ENCODE assay signal across 12 cellular contexts in genomic region chr17:77479817-77480508, GRCh38.
DNase-seq lines count a peak whose midpoint lies in the region; ATAC-seq and TF ChIP-seq lines count a peak whose summit lies in the region.
"Had no signal": no experiment of that assay in that cellular context is flagged by ENCODE, and none has a peak within 500 bp of the region (broad histone marks: within the 10 kb centered on the region; RNA-seq: fewer than 3 reads in every experiment).

No MANE protein-coding gene starts in this region.

- no peak for ATAC-seq in Right ventricle myocardium superior (ENCODE audit: poor library complexity)
- ATAC-seq in left cardiac atrium, result no peak
- ATAC-seq in activated naive CD8-positive, alpha-beta T cell treated with anti-CD3 and anti-CD28 coated beads, Interleukin-2, amount 10 ng/mL, durations not matched to agents 7 days and 5 days (ENCODE audit: low read depth), result no peak
- ATAC-seq in HG03520 (IDR thresholded peaks at IDR 0.05; ENCODE audit: unreplicated experiment), result no peak
- no peak for ATAC-seq in GM21576 (IDR thresholded peaks at IDR 0.05; ENCODE audit: unreplicated experiment)

- WGBS in suprapubic skin, result 58% methylated on average over 15 of the region's 15 CpGs

- peak overlapping the region; percentile 71 for H3K9ac ChIP-seq in iPS-20b (ENCODE audit: low read depth, low read length)

- peak overlapping the region; percentile 95 for H3K27ac ChIP-seq in iPS-20b (ENCODE audit: low read length)
- no peak overlapping the region for H3K27ac ChIP-seq in suprapubic skin

- TF ChIP-seq POLR2A in suprapubic skin (IDR thresholded peaks at IDR 0.05), result no peak

- no peaks in the 10 kb centered on the region for H3K9me3 ChIP-seq in iPS-20b (ENCODE audit: insufficient read depth, low read depth, low read length)
- no peaks in the 10 kb centered on the region for H3K9me3 ChIP-seq in suprapubic skin

- H3K27me3 Mint-ChIP-seq in activated naive CD8-positive, alpha-beta T cell treated with anti-CD3 and anti-CD28 coated beads, Interleukin-2, amount 10 ng/mL, durations not matched to agents 7 days and 5 days, result no peaks in the 10 kb centered on the region
- no peaks in the 10 kb centered on the region for H3K27me3 Mint-ChIP-seq in type B pancreatic cell

- H3K36me3 ChIP-seq in iPS-20b (ENCODE audit: insufficient read depth, low read depth, low read length), result peaks cover 26% of the 10 kb centered on the region
- peaks cover 20% of the 10 kb centered on the region for H3K36me3 ChIP-seq in suprapubic skin

- intact Hi-C loops in Right ventricle myocardium superior (cut with DNase I), result no loop called here
- intact Hi-C loops in left cardiac atrium (cut with DNase I), result no loop called here

- H3K4me3 Mint-ChIP-seq in activated naive CD8-positive, alpha-beta T cell treated with anti-CD3 and anti-CD28 coated beads, Interleukin-2, amount 10 ng/mL, durations not matched to agents 7 days and 5 days, result no peak overlapping the region
- peak overlapping the region; percentile 55 for H3K4me3 Mint-ChIP-seq in type B pancreatic cell

- peak; percentile 47 for DNase-seq in Right ventricle myocardium superior
- DNase-seq in left cardiac atrium, result no peak
- DNase-seq in activated naive CD8-positive, alpha-beta T cell treated with anti-CD3 and anti-CD28 coated beads, Interleukin-2, amount 10 ng/mL, durations not matched to agents 7 days and 5 days, result no peak
- DNase-seq in type B pancreatic cell (ENCODE audit: extremely low spot score, unreplicated experiment), result no peak
- DNase-seq in suprapubic skin (ENCODE audit: low spot score in 2 of 2), result no peak
- DNase-seq: activated CD8-positive, alpha-beta memory T cell treated with anti-CD3 and anti-CD28 coated beads, Interleukin-2, amount 50 U/mL, for 48 hours; hypothalamus; NCI-H226; T-helper 1 cell had no signal

- H3K4me1 ChIP-seq in iPS-20b (ENCODE audit: insufficient read depth, low read length) (peaks cover 31% of the 10 kb centered on the region; the same call in 1 of the 2 replicates), suprapubic skin (peaks cover 63% of the 10 kb centered on the region)

- H3K36me3 Mint-ChIP-seq in activated naive CD8-positive, alpha-beta T cell treated with anti-CD3 and anti-CD28 coated beads, Interleukin-2, amount 10 ng/mL, durations not matched to agents 7 days and 5 days, result peaks cover 22% of the 10 kb centered on the region
- H3K36me3 Mint-ChIP-seq in type B pancreatic cell, result peaks cover 8% of the 10 kb centered on the region

- POLR2A ChIA-PET in activated naive CD8-positive, alpha-beta T cell treated with anti-CD3 and anti-CD28 coated beads, Interleukin-2, amount 10 ng/mL, durations not matched to agents 7 days and 5 days (lab: Charles Lee), result no interaction called here

- no peak for TF ChIP-seq EP300 in suprapubic skin (IDR thresholded peaks at IDR 0.05)

- TF ChIP-seq CTCF in type B pancreatic cell (conservative IDR thresholded peaks at IDR 0.05), result no peak
- TF ChIP-seq CTCF in suprapubic skin (IDR thresholded peaks at IDR 0.05), result no peak

- H3K27me3 ChIP-seq in iPS-20b (ENCODE audit: insufficient read depth, low read length), result no peaks in the 10 kb centered on the region
- H3K27me3 ChIP-seq in suprapubic skin, result no peaks in the 10 kb centered on the region

- H3K27ac Mint-ChIP-seq in activated naive CD8-positive, alpha-beta T cell treated with anti-CD3 and anti-CD28 coated beads, Interleukin-2, amount 10 ng/mL, durations not matched to agents 7 days and 5 days, result peak overlapping the region; percentile 25
- H3K27ac Mint-ChIP-seq in type B pancreatic cell, result peak overlapping the region; percentile 89

- no peaks in the 10 kb centered on the region for H3K9me3 Mint-ChIP-seq in activated naive CD8-positive, alpha-beta T cell treated with anti-CD3 and anti-CD28 coated beads, Interleukin-2, amount 10 ng/mL, durations not matched to agents 7 days and 5 days
- H3K9me3 Mint-ChIP-seq in type B pancreatic cell, result no peaks in the 10 kb centered on the region

- H3K4me3 ChIP-seq in iPS-20b (ENCODE audit: low read length) (no peak overlapping the region; the same call in 1 of the 2 replicates), suprapubic skin (no peak overlapping the region)

- peaks cover 33% of the 10 kb centered on the region for H3K4me1 Mint-ChIP-seq in activated naive CD8-positive, alpha-beta T cell treated with anti-CD3 and anti-CD28 coated beads, Interleukin-2, amount 10 ng/mL, durations not matched to agents 7 days and 5 days
- peaks cover 43% of the 10 kb centered on the region for H3K4me1 Mint-ChIP-seq in type B pancreatic cell (ENCODE audit: unreplicated experiment)
